ENCODE assay signal across 20 cellular contexts in the genomic region with DNA sequence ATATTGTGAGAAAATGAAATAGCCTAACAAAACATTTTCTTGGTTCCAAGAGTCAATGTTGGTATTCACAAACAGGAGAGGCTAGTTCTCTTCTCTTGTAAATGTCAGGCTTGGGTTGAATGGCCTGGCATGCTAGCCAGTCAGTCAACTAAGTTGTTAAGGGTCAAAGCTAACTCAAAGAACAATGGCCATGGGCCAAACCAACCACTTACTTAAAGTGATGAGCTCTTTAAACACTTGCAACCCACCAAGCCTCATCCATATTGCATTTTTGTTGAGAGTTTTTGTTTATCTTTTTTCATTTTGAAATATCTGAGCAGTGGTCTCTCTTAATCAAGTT.
"Had no signal": no experiment of that assay in that cellular context is flagged by ENCODE, and none has a peak within 500 bp of the region (broad histone marks: within the 10 kb centered on the region; RNA-seq: fewer than 3 reads in every experiment).

No MANE protein-coding gene starts in this region.

- H3K27me3 ChIP-seq: body of pancreas, heart right ventricle, neural progenitor cell, sigmoid colon, stomach, suprapubic skin, vagina had no signal

- H3K4me1 ChIP-seq: body of pancreas, neural progenitor cell had no signal

- DNase-seq: activated CD4-positive, alpha-beta T cell treated with anti-CD3 and anti-CD28 coated beads for 4 hours; activated CD4-positive, alpha-beta T cell treated with anti-CD3 and anti-CD28 coated beads, Interleukin-2, amount 50 U/mL, for 48 hours; activated CD4-positive, CD25-positive, alpha-beta regulatory T cell; activated CD8-positive, alpha-beta memory T cell treated with anti-CD3 and anti-CD28 coated beads, Interleukin-2, amount 50 U/mL, for 48 hours; activated naive CD4-positive, alpha-beta T cell; activated naive CD8-positive, alpha-beta T cell treated with anti-CD3 and anti-CD28 coated beads, Interleukin-2, amount 10 ng/mL, durations not matched to agents 7 days and 5 days; activated T-cell treated with anti-CD3 and anti-CD28 coated beads, Interleukin-2, amount 50 U/mL, for 4 hours; body of pancreas; effector CD4-positive, alpha-beta T cell; heart right ventricle; kidney; naive thymus-derived CD8-positive, alpha-beta T cell; sigmoid colon; stimulated activated CD4-positive, alpha-beta T cell treated with anti-CD3 and anti-CD28 coated beads, Interleukin-15, amount 100 ng/mL, for 24 hours; stomach had no signal

- H3K27ac ChIP-seq: body of pancreas, heart right ventricle, neural progenitor cell, stomach, suprapubic skin, vagina had no signal

- H3K36me3 ChIP-seq: heart right ventricle, neural progenitor cell, sigmoid colon, stomach, suprapubic skin, vagina had no signal

- ATAC-seq: activated T-cell treated with anti-CD3 and anti-CD28 coated beads, Interleukin-2, amount 50 U/mL, for 4 hours; body of pancreas; heart right ventricle; naive thymus-derived CD8-positive, alpha-beta T cell; stimulated activated memory B cell treated with anti-CD40 and anti-IgM and Interleukin-4, amounts not matched to agents 10 μg/mL and 1 μg/mL and 100 μg/mL, for 72 hours had no signal

- H3K4me3 ChIP-seq: body of pancreas, heart right ventricle, neural progenitor cell, sigmoid colon, smooth muscle cell, stomach, suprapubic skin, vagina had no signal

- H3K9ac ChIP-seq: neural progenitor cell had no signal

- H3K9me3 ChIP-seq: body of pancreas, heart right ventricle, sigmoid colon, stomach, suprapubic skin, vagina had no signal
